ENCODE assay signal across 1 cellular context in genomic region chr11:120425527-120425926, GRCh38.
TF ChIP-seq lines count a peak whose summit lies in the region.

No MANE protein-coding gene starts in this region.

TF ChIP-seq in GM12878, 131 proteins besides CTCF, POLR2A, EP300 and RAD21 (continued from another document):
- TF ChIP-seq BCL3 (IDR thresholded peaks at IDR 0.05; ENCODE audit: borderline replicate concordance, insufficient read depth, low read depth, low read length, poor library complexity, severe bottlenecking) = no peak
